In genomic region chr12:54262403-54262925, GRCh38 we compare ENCODE assay signal across 9 cellular contexts. TPM values are rescaled to one million over a fixed set of nuclear protein-coding genes. Genes with fewer than 3 reads are reported as not detected.
DNase-seq lines count a peak whose midpoint lies in the region; FAIRE-seq and TF ChIP-seq lines count a peak whose summit lies in the region.
"Had no signal": no experiment of that assay in that cellular context is flagged by ENCODE, and none has a peak within 500 bp of the region (broad histone marks: within the 10 kb centered on the region; RNA-seq: fewer than 3 reads in every experiment).

No MANE protein-coding gene starts in this region.

- H3K27ac Mint-ChIP-seq in CD14-positive monocyte, result peak overlapping the region in 3 of 7 donors; percentile 2 to 38 (median 32)

- POLR2A ChIA-PET in A673 (lab: Charles Lee; ENCODE audit: low non-redundant PET), result interaction anchor here (1.4 kb wide), 2 partner anchors 10 to 17 kb away, joined by 5 read pairs; partner anchors contain the start of genes CBX5 and HNRNPA1

- peak overlapping the region in 1 of 2 donors; percentile 10 for H3K9ac ChIP-seq in kidney (ENCODE audit: low read length in 2 of 2)

- BruUV-seq in A673 (replicated peaks; lab: Mats Ljungman, UMichigan), result no TSS peak

- CTCF ChIA-PET in A673 (lab: Charles Lee), result interaction anchor here (0.6 to 1.0 kb wide), 3 partner anchors 11 to 254 kb away, joined by 3 to 8 read pairs (median 4); partner anchors contain the start of gene HOXC8

- peak; percentile 75 for DNase-seq in A673 (ENCODE audit: low spot score)
- peak; percentile 78 for DNase-seq in HTR-8/SVneo (ENCODE audit: insufficient read length, low spot score)
- DNase-seq in amniotic epithelial cell (ENCODE audit: low read depth), result peak; percentile 89
- no peak for DNase-seq in kidney
- no peak for DNase-seq in CD14-positive monocyte (ENCODE audit: low spot score)
- DNase-seq in retina, result no peak
- no peak for DNase-seq in activated CD4-positive, alpha-beta T cell treated with anti-CD3 and anti-CD28 coated beads, Interleukin-2, amount 50 U/mL, for 4 hours
- no peak for DNase-seq in DMS153 treated with DMSO at 0.1 percent for 48 hours (lab: John Stamatoyannopoulos, UW; ENCODE audit: unreplicated experiment)
- DNase-seq: caudate nucleus had no signal

- no peaks in the 10 kb centered on the region for H3K9me3 Mint-ChIP-seq in CD14-positive monocyte

- FAIRE-seq in HTR-8/SVneo (lab: Jason Lieb, UNC) (peak; percentile 82), kidney (lab: Jason Lieb, UNC) (no peak)

- peak overlapping the region; percentile 8 for H3K4me3 ChIP-seq in A673 (ENCODE audit: low read depth, low read length, poor library complexity, severe bottlenecking)
- peak overlapping the region in 1 of 2 donors; percentile 5 for H3K4me3 ChIP-seq in kidney (ENCODE audit: low read length in 2 of 2)

- no peaks in the 10 kb centered on the region for H3K9me3 ChIP-seq in A673 (ENCODE audit: low read depth, low read length, poor library complexity, severe bottlenecking)
- no peaks in the 10 kb centered on the region for H3K9me3 ChIP-seq in kidney (ENCODE audit: control insufficient read depth in 1 of 2, low read length in 2 of 2)

- H3K4me3 Mint-ChIP-seq in CD14-positive monocyte, result peak overlapping the region in 1 of 2 donors; percentile 60

- TF ChIP-seq CTCF in A673 (conservative IDR thresholded peaks at IDR 0.05; ENCODE audit: low read depth, low read length) (no peak), kidney (IDR thresholded peaks at IDR 0.05; ENCODE audit: borderline replicate concordance, extremely low read depth, insufficient read depth) (no peak), CD14-positive monocyte (IDR thresholded peaks at IDR 0.05) (no peak)

- peaks cover 47% of the 10 kb centered on the region for H3K4me1 ChIP-seq in A673 (ENCODE audit: insufficient read depth, low read length, poor library complexity, severe bottlenecking)
- H3K4me1 ChIP-seq in kidney (ENCODE audit: control insufficient read depth in 1 of 2, insufficient read depth in 1 of 2, low read depth in 1 of 2, low read length in 2 of 2), result peaks cover 14 to 23% of the 10 kb centered on the region in 2 donors

- peaks cover 0 to 2% (median 1%) of the 10 kb centered on the region in 3 donors for H3K27me3 Mint-ChIP-seq in CD14-positive monocyte (ENCODE audit: low read depth in 3 of 3)

- H3K27ac ChIP-seq in A673 (ENCODE audit: low read depth, low read length, poor library complexity, severe bottlenecking) (peak overlapping the region; percentile 87), kidney (ENCODE audit: low read depth in 2 of 2, low read length in 2 of 2) (peak overlapping the region; percentile 23 to 48)

- intact Hi-C loops in A673 (cut with micrococcal nuclease; ENCODE audit: unreplicated experiment) (no loop called here), kidney (cut with DNase I) (no loop called here), CD14-positive monocyte (cut with micrococcal nuclease) (no loop called here)

- H3K36me3 ChIP-seq in A673 (ENCODE audit: insufficient read depth, low read length, poor library complexity, severe bottlenecking) (peaks cover 4% of the 10 kb centered on the region), kidney (ENCODE audit: control insufficient read depth in 1 of 2, insufficient read depth in 2 of 2, low read length in 2 of 2) (no peaks in the 10 kb centered on the region)

- H3K36me3 Mint-ChIP-seq in CD14-positive monocyte, result peaks cover 1% of the 10 kb centered on the region in 2 donors

- H3K4me1 Mint-ChIP-seq in CD14-positive monocyte, result peaks cover 40% of the 10 kb centered on the region

- no peaks in the 10 kb centered on the region for H3K27me3 ChIP-seq in A673 (replicated peaks; ENCODE audit: insufficient read depth, low read depth, low read length, poor library complexity)

RNA-seq across cellular contexts. Expression of gene CBX5, which starts 17.5 kb away (rescaled TPM):
- total RNA-seq in A673 (2021) (235 and 254 TPM in 2 replicates), kidney (112 TPM)
- polyA plus RNA-seq in kidney (ENCODE audit: insufficient read depth, low read depth, low replicate concordance) (15.0 TPM), CD14-positive monocyte (1 to 10 TPM; 2.9 to 5.4 TPM)

RNA-seq across cellular contexts. Expression of gene HNRNPA1, which starts 18.1 kb away (rescaled TPM):
- total RNA-seq in A673 (2021) (1,763 and 1,764 TPM in 2 replicates), kidney (964 TPM)
- polyA plus RNA-seq in kidney (ENCODE audit: insufficient read depth, low read depth, low replicate concordance) (648 TPM), CD14-positive monocyte (100 to 1,000 TPM; 266 to 308 TPM)

RNA-seq across cellular contexts. Expression of gene NFE2, which starts 38.4 kb away (rescaled TPM):
- total RNA-seq in A673 (2021) (not detected in 2 replicates), kidney (1.6 TPM)
- polyA plus RNA-seq in kidney (ENCODE audit: insufficient read depth, low read depth, low replicate concordance) (not detected), CD14-positive monocyte (100 to 1,000 TPM in 1 of 2 donors, 10 to 100 TPM in 1; 79.5 to 157 TPM)

Comparison
In these comparisons a context has a peak if more than half of its experiments do, and no peak if none do; other contexts are left out.
1. DNase-seq: peak in A673 (single experiment), HTR-8/SVneo (single experiment) and amniotic epithelial cell (single experiment); none in kidney (single experiment), CD14-positive monocyte (single experiment), retina (single experiment), activated CD4-positive, alpha-beta T cell treated with anti-CD3 and anti-CD28 coated beads, Interleukin-2, amount 50 U/mL, for 4 hours (0 of 2) and DMS153 treated with DMSO at 0.1 percent for 48 hours (single experiment).